Comparison of ENCODE assay signal across 14 cellular contexts in genomic region chr1:86500731-86501130, GRCh38. TPM values are rescaled to one million over a fixed set of nuclear protein-coding genes. Genes with fewer than 3 reads are reported as not detected.
A peak's percentile ranks its signal among the peaks of the same experiment; 100 is the strongest.
DNase-seq lines count a peak whose midpoint lies in the region; ATAC-seq and TF ChIP-seq lines count a peak whose summit lies in the region.
"Had no signal": no experiment of that assay in that cellular context is flagged by ENCODE, and none has a peak within 500 bp of the region (broad histone marks: within the 10 kb centered on the region; RNA-seq: fewer than 3 reads in every experiment).

No MANE protein-coding gene starts in this region.

- H4K91ac ChIP-seq in H9 (ENCODE audit: insufficient read length, low read depth, low read length) = no peak overlapping the region

- no peak overlapping the region for H3K4me2 ChIP-seq in osteoblast (ENCODE audit: insufficient read depth, low read length)
- no peak overlapping the region for H3K4me2 ChIP-seq in H9 (ENCODE audit: insufficient read depth, insufficient read length, low read length)
- H3K4me2 ChIP-seq: PC-9 had no signal

- H3K79me1 ChIP-seq in H9 (ENCODE audit: insufficient read depth, low read depth, low read length, poor library complexity, severe bottlenecking) = no peaks in the 10 kb centered on the region

- H3K4me3 ChIP-seq in heart left ventricle = no peak overlapping the region
- no peak overlapping the region for H3K4me3 ChIP-seq in right cardiac atrium (ENCODE audit: low read length)
- no peak overlapping the region for H3K4me3 ChIP-seq in dorsolateral prefrontal cortex
- no peak overlapping the region for H3K4me3 ChIP-seq in osteoblast (ENCODE audit: insufficient read depth, low read length)
- H3K4me3 ChIP-seq: PC-9, SK-N-MC had no signal

- intact Hi-C loops in heart left ventricle (cut with DNase I) = loop anchor here in 8 of 10 donors (5.0 to 10.0 kb wide), 7 partner anchors 103 to 244 kb away; partner anchors contain the start of genes SH3GLB1 (in 4 of the 8) and ODF2L (in 1 of the 8)
- intact Hi-C loops in right cardiac atrium (cut with DNase I) = loop anchor here in 3 of 4 donors (5.0 to 10.0 kb wide), 3 partner anchors 86 to 118 kb away; no protein-coding TSS in a partner anchor
- intact Hi-C loops in dorsolateral prefrontal cortex (cut with DNase I) = loop anchor here (5.0 to 10.0 kb wide), 2 partner anchors 76 to 103 kb away; partner anchors contain the start of genes CLCA2 (in 1 of the 2) and ODF2L (in 1 of the 2)

- no peaks in the 10 kb centered on the region for H3K9me3 ChIP-seq in heart left ventricle
- H3K9me3 ChIP-seq in right cardiac atrium (ENCODE audit: control insufficient read depth, low read length) = no peaks in the 10 kb centered on the region
- no peaks in the 10 kb centered on the region for H3K9me3 ChIP-seq in osteoblast (ENCODE audit: low read depth, low read length)
- no peaks in the 10 kb centered on the region for H3K9me3 ChIP-seq in H9 (ENCODE audit: control insufficient read depth, low read depth, low read length)

- H2AK5ac ChIP-seq in H9 (ENCODE audit: insufficient read length, low read length) = no peak overlapping the region

- TF ChIP-seq CTCF in heart left ventricle (IDR thresholded peaks at IDR 0.05) (no peak), dorsolateral prefrontal cortex (IDR thresholded peaks at IDR 0.05 in 54 of 56, conservative IDR thresholded peaks at IDR 0.05 in 2 of 56; ENCODE audit: low read depth in 1 of 56, partially characterized antibody in 56 of 56) (no peak), osteoblast (IDR thresholded peaks at IDR 0.05; ENCODE audit: extremely low read depth, low read depth, low read length) (no peak), H9 (conservative IDR thresholded peaks at IDR 0.05) (no peak)

- H3K23ac ChIP-seq in H9 (ENCODE audit: insufficient read length, low read depth, low read length) = no peak overlapping the region

- no peak overlapping the region for H2BK120ac ChIP-seq in H9 (ENCODE audit: low read depth, low read length, poor library complexity, severe bottlenecking)

- H2BK15ac ChIP-seq in H9 (ENCODE audit: low read depth, low read length) = no peak overlapping the region

- H4K5ac ChIP-seq in H9 (ENCODE audit: insufficient read length, low read depth, low read length) = no peak overlapping the region

- no peaks in the 10 kb centered on the region for H3K27me3 Mint-ChIP-seq in H9 (ENCODE audit: low read depth)

- H2AFZ ChIP-seq in osteoblast (ENCODE audit: low read length) = peak overlapping the region; percentile 54
- H2AFZ ChIP-seq in H9 (ENCODE audit: low read length) = no peak overlapping the region
- H2AFZ ChIP-seq: PC-9 had no signal

- H2BK5ac ChIP-seq in H9 (ENCODE audit: insufficient read length, low read length) = no peak overlapping the region

- H3K4me3 Mint-ChIP-seq in H9 = no peak overlapping the region
- H3K4me3 Mint-ChIP-seq: CD14-positive monocyte had no signal

- H4K8ac ChIP-seq in H9 (replicated peaks; ENCODE audit: insufficient read length, low read depth, low read length) = no peak overlapping the region

- peaks cover 9% of the 10 kb centered on the region for H3K23me2 ChIP-seq in H9 (ENCODE audit: insufficient read length, low read depth, low read length, poor library complexity, severe bottlenecking)

- H3K79me2 ChIP-seq in osteoblast (ENCODE audit: insufficient read depth, low read length) (no peaks in the 10 kb centered on the region), H9 (ENCODE audit: insufficient read depth, low read length) (no peaks in the 10 kb centered on the region)

- ATAC-seq in heart left ventricle (no peak), right cardiac atrium (no peak), HG02763 (IDR thresholded peaks at IDR 0.05; ENCODE audit: unreplicated experiment) (no peak)

- H3K56ac ChIP-seq in H9 (ENCODE audit: insufficient read length, low read depth, low read length) = no peak overlapping the region

- H3K27ac ChIP-seq in heart left ventricle = peak overlapping the region in 9 of 12 donors; percentile 10 to 94 (median 59)
- H3K27ac ChIP-seq in right cardiac atrium (ENCODE audit: low read length) = no peak overlapping the region
- H3K27ac ChIP-seq in dorsolateral prefrontal cortex = peak overlapping the region in 33 of 59 donors; percentile 5 to 77 (median 53)
- H3K27ac ChIP-seq in osteoblast (ENCODE audit: low read depth, low read length) = no peak overlapping the region
- no peak overlapping the region for H3K27ac ChIP-seq in H9 (ENCODE audit: insufficient read length, low read depth, low read length)
- H3K27ac ChIP-seq: PC-9, SK-N-MC had no signal

- TF ChIP-seq POLR2A in heart left ventricle (IDR thresholded peaks at IDR 0.05) = no peak

- H3K4me1 ChIP-seq in heart left ventricle (peaks cover 0 to 41% (median 17%) of the 10 kb centered on the region in 12 donors), right cardiac atrium (ENCODE audit: control insufficient read depth, insufficient read depth, low read length) (no peaks in the 10 kb centered on the region), osteoblast (ENCODE audit: insufficient read depth, low read length) (no peaks in the 10 kb centered on the region), H9 (ENCODE audit: insufficient read depth, low read length) (peaks cover 2% of the 10 kb centered on the region; the same call in 1 of the 2 replicates)

- DNase-seq in heart left ventricle = no peak
- DNase-seq in right cardiac atrium = no peak
- no peak for DNase-seq in dorsolateral prefrontal cortex
- no peak for DNase-seq in osteoblast (ENCODE audit: insufficient read length, low spot score, missing footprints)
- no peak for DNase-seq in H9
- no peak for DNase-seq in NCI-H1105 treated with DMSO at 0.1 percent for 48 hours (lab: John Stamatoyannopoulos, UW)
- DNase-seq in SK-N-DZ (ENCODE audit: low spot score) = no peak
- DNase-seq: DMS153, H7 had no signal

- H3K4me1 Mint-ChIP-seq in H9 = peaks cover 23 to 38% of the 10 kb centered on the region in 2 experiments

- H2BK20ac ChIP-seq in H9 (ENCODE audit: low read depth, low read length, poor library complexity, severe bottlenecking) = no peak overlapping the region

- peaks cover 2 to 3% of the 10 kb centered on the region in 2 experiments; a peak in 2 of 5 replicates for H3K9me3 Mint-ChIP-seq in H9

- H3K4ac ChIP-seq in H9 (ENCODE audit: low read depth, low read length) = no peak overlapping the region

- WGBS in heart left ventricle, 4 donors = 56 to 63% (median 61%) methylated on average over 2 of the region's 2 CpGs
- 63% methylated on average over 2 of the region's 2 CpGs for WGBS in right cardiac atrium
- WGBS in H9 (ENCODE audit: extremely low coverage, insufficient read length, low lambda C conversion rate) = no CpG with 5 or more reads among the region's 2 CpGs

- no peak overlapping the region for H3K14ac ChIP-seq in H9 (ENCODE audit: insufficient read depth, low read length)

- H3K27me3 ChIP-seq in heart left ventricle (no peaks in the 10 kb centered on the region), right cardiac atrium (ENCODE audit: control insufficient read depth, insufficient read depth) (no peaks in the 10 kb centered on the region), dorsolateral prefrontal cortex (no peaks in the 10 kb centered on the region), osteoblast (ENCODE audit: insufficient read depth, low read length) (peaks cover 8% of the 10 kb centered on the region), H9 (ENCODE audit: insufficient read depth, low read length) (no peaks in the 10 kb centered on the region)

- H3K36me3 ChIP-seq in heart left ventricle (no peaks in the 10 kb centered on the region), osteoblast (ENCODE audit: insufficient read depth, low read length) (no peaks in the 10 kb centered on the region)

- H3K9ac ChIP-seq in H9 (ENCODE audit: extremely low read depth, insufficient read length, low read length) = no peak overlapping the region

- H3K18ac ChIP-seq in H9 (ENCODE audit: insufficient read length, low read depth, low read length) = no peak overlapping the region

- H4K20me1 ChIP-seq in osteoblast (ENCODE audit: insufficient read depth, low read length) (no peaks in the 10 kb centered on the region), H9 (ENCODE audit: control insufficient read depth, insufficient read depth, insufficient read length) (peaks cover 2% of the 10 kb centered on the region)

- H3K27ac Mint-ChIP-seq in H9 = no peak overlapping the region; a peak in 1 of 7 replicates
- H3K27ac Mint-ChIP-seq: CD14-positive monocyte had no signal

- no peak overlapping the region for H2BK12ac ChIP-seq in H9 (ENCODE audit: insufficient read length, low read depth, low read length)

- peaks cover 0 to 1% (median 0%) of the 10 kb centered on the region in 3 experiments; a peak in 1 of 7 replicates for H3K36me3 Mint-ChIP-seq in H9 (ENCODE audit: insufficient read depth in 1 of 3, low read depth in 3 of 3)
- H3K36me3 Mint-ChIP-seq: CD14-positive monocyte had no signal

- H3T11ph ChIP-seq in H9 (ENCODE audit: low read length) = no peak overlapping the region

RNA-seq across cellular contexts. Expression of gene CLCA1, which starts 32.0 kb away (rescaled TPM):
- total RNA-seq in heart left ventricle (under 1 TPM in 1 of 9 donors, not detected in 8; 0.07 TPM), right cardiac atrium (not detected), dorsolateral prefrontal cortex (under 1 TPM in 1 of 120 experiments, not detected in 119; 0.20 TPM), osteoblast (not detected in 2 replicates), H9 (2021) (not detected in 2 replicates)
- polyA plus RNA-seq in heart left ventricle (under 1 TPM in 1 of 2 donors, not detected in 1; 0.06 TPM), right cardiac atrium (not detected)
- polyA plus RNA-seq in SK-N-DZ (2014; cell fraction: cytosol; rRNA removed) = not detected in 2 replicates
- not detected in 2 replicates for polyA plus RNA-seq in SK-N-DZ (2014; cell fraction: nucleus; rRNA removed)
- total RNA-seq: H7, LHCN-M2, PC-9 had no signal
- polyA plus RNA-seq: CD14-positive monocyte had no signal

RNA-seq across cellular contexts. Expression of gene CLCA4, which starts 46.1 kb away (rescaled TPM):
- total RNA-seq in heart left ventricle = under 1 TPM in 1 of 9 donors, not detected in 8; 0.51 TPM
- under 1 TPM in 1 of 2 donors, not detected in 1; 0.14 TPM for polyA plus RNA-seq in heart left ventricle
- under 1 TPM in 1 of 4 donors, not detected in 3; 0.11 TPM for total RNA-seq in right cardiac atrium
- polyA plus RNA-seq in right cardiac atrium = 0.07 TPM
- 10 to 100 TPM in 25 of 120 experiments, 1 to 10 TPM in 92, under 1 TPM in 3; 0.93 to 27.9 (median 5.7) TPM for total RNA-seq in dorsolateral prefrontal cortex
- not detected in 2 replicates for total RNA-seq in osteoblast
- not detected in 2 replicates for total RNA-seq in H9 (2021)
- not detected in 2 replicates for polyA plus RNA-seq in SK-N-DZ (2014; cell fraction: cytosol; rRNA removed)
- not detected in 2 replicates for polyA plus RNA-seq in SK-N-DZ (2014; cell fraction: nucleus; rRNA removed)
- total RNA-seq: H7, LHCN-M2, PC-9 had no signal
- polyA plus RNA-seq: CD14-positive monocyte had no signal

Comparison
In these comparisons a context has a peak if more than half of its experiments do, and no peak if none do; other contexts are left out.
1. H3K27ac ChIP-seq: peak in heart left ventricle (9 of 12) and dorsolateral prefrontal cortex (33 of 59); none in right cardiac atrium (single experiment), osteoblast (single experiment) and H9 (single experiment).